ENCODE assay signal across 1 cellular context in genomic region chr2:104867351-104868080, GRCh38.
TF ChIP-seq lines count a peak whose summit lies in the region.

No MANE protein-coding gene starts in this region.

TF ChIP-seq in endothelial cell of umbilical vein, 7 proteins besides CTCF, POLR2A, EP300 and RAD21:
- TF ChIP-seq MYC (IDR thresholded peaks at IDR 0.05; ENCODE audit: low read depth, low read length) (no peak), EZH2 (IDR thresholded peaks at IDR 0.05; ENCODE audit: borderline replicate concordance, low read depth, low read length, severe bottlenecking) (peak; percentile 45)
TF ChIP-seq in endothelial cell of umbilical vein: peak in this region for 1.
